In genomic region chr22:19350947-19351346, GRCh38 we compare ENCODE assay signal across 1 cellular context.
A peak's percentile ranks its signal among the peaks of the same experiment; 100 is the strongest.
TF ChIP-seq lines count a peak whose summit lies in the region.

No MANE protein-coding gene starts in this region.

TF ChIP-seq in K562, 482 proteins besides CTCF, POLR2A, EP300 and RAD21:
- TF ChIP-seq STAG1 (CRISPR knock-in tag; IDR thresholded peaks at IDR 0.05; ENCODE audit: borderline replicate concordance) (peak; percentile 24; the same call in 1 of the 2 replicates), BDP1 (IDR thresholded peaks at IDR 0.05; ENCODE audit: insufficient read depth, insufficient read length) (no peak), ZNF133 (CRISPR knock-in tag; IDR thresholded peaks at IDR 0.05) (no peak), ZNF785 (CRISPR knock-in tag; IDR thresholded peaks at IDR 0.05) (no peak), BRCA1 (IDR thresholded peaks at IDR 0.05) (no peak), BRCA1 (CRISPR knock-in tag; IDR thresholded peaks at IDR 0.05) (0 out of 2 replicates have a peak, but pooled peaks have one; percentile 14), ZNF184 (CRISPR knock-in tag; IDR thresholded peaks at IDR 0.05) (0 out of 2 replicates have a peak, but pooled peaks have one; percentile 29)
- TF ChIP-seq, protein P1, sequence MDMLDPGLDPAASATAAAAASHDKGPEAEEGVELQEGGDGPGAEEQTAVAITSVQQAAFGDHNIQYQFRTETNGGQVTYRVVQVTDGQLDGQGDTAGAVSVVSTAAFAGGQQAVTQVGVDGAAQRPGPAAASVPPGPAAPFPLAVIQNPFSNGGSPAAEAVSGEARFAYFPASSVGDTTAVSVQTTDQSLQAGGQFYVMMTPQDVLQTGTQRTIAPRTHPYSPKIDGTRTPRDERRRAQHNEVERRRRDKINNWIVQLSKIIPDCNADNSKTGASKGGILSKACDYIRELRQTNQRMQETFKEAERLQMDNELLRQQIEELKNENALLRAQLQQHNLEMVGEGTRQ (CRISPR knock-in tag; IDR thresholded peaks at IDR 0.05): 0 out of 2 replicates have a peak, but pooled peaks have one; percentile 2
- TF ChIP-seq, protein P2, sequence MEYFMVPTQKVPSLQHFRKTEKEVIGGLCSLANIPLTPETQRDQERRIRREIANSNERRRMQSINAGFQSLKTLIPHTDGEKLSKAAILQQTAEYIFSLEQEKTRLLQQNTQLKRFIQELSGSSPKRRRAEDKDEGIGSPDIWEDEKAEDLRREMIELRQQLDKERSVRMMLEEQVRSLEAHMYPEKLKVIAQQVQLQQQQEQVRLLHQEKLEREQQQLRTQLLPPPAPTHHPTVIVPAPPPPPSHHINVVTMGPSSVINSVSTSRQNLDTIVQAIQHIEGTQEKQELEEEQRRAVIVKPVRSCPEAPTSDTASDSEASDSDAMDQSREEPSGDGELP (CRISPR knock-in tag; IDR thresholded peaks at IDR 0.05; ENCODE audit: borderline replicate concordance): 0 out of 2 replicates have a peak, but pooled peaks have one; percentile 18
- TF ChIP-seq, protein P3, sequence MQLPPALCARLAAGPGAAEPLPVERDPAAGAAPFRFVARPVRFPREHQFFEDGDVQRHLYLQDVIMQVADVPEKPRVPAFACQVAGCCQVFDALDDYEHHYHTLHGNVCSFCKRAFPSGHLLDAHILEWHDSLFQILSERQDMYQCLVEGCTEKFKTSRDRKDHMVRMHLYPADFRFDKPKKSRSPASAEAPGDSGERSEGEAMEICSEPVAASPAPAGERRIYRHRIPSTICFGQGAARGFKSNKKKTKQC (CRISPR knock-in tag; IDR thresholded peaks at IDR 0.05): peak; percentile 45; the same call in 1 of the 2 replicates
